8 cellular contexts compared by ENCODE assay signal in genomic region chr19:57682226-57682766, GRCh38. TPM values are rescaled to one million over a fixed set of nuclear protein-coding genes. Genes with fewer than 3 reads are reported as not detected.
DNase-seq lines count a peak whose midpoint lies in the region; ATAC-seq and TF ChIP-seq lines count a peak whose summit lies in the region.

No MANE protein-coding gene starts in this region.

- peaks cover 0 to 8% (median 0%) of the 10 kb centered on the region in 3 donors for H3K27me3 Mint-ChIP-seq in naive B cell

- ATAC-seq in naive B cell (ENCODE audit: low read depth in 2 of 2) (no peak), GM19351 (IDR thresholded peaks at IDR 0.05; ENCODE audit: unreplicated experiment) (no peak)

- H3K9ac ChIP-seq in mammary epithelial cell (ENCODE audit: insufficient read depth, low read length), result peak overlapping the region; percentile 51

- WGBS in mammary epithelial cell (ENCODE audit: low coverage, missing lambda C conversion rate), result 7% methylated on average over 12 of the region's 19 CpGs

- peaks cover 24 to 48% (median 36%) of the 10 kb centered on the region in 7 donors for H3K9me3 Mint-ChIP-seq in naive B cell

- in situ Hi-C loops in mammary epithelial cell (cut with MboI; ENCODE audit: low sequenced_read_pairs in 2 of 2), result no loop called here

- peak overlapping the region; percentile 78 for H3K4me2 ChIP-seq in mammary epithelial cell (ENCODE audit: insufficient read depth, low read depth, low read length)

- H3K36me3 ChIP-seq in BJ (ENCODE audit: control insufficient read depth, insufficient read depth, low read length) (peaks cover 12% of the 10 kb centered on the region), mammary epithelial cell (ENCODE audit: insufficient read depth, low read length) (peaks cover 18% of the 10 kb centered on the region)

- peak overlapping the region; percentile 88 for H2AFZ ChIP-seq in mammary epithelial cell (ENCODE audit: low read depth, low read length)

- H3K4me1 ChIP-seq in mammary epithelial cell (ENCODE audit: insufficient read depth, low read length), result peaks cover 9% of the 10 kb centered on the region

- CTCF ChIA-PET in BJ (lab: Yijun Ruan, JAX) (interaction anchor here (1.0 kb wide), 1 partner anchor 8 kb away, joined by 3 read pairs; no protein-coding TSS in a partner anchor), mammary epithelial cell (lab: Charles Lee; ENCODE audit: low non-redundant PET) (no interaction called here)

- peaks cover 40% of the 10 kb centered on the region for H3K9me3 ChIP-seq in mammary epithelial cell (replicated peaks; ENCODE audit: insufficient read depth, low read length)

- peaks cover 47 to 60% of the 10 kb centered on the region in 2 donors for H3K36me3 Mint-ChIP-seq in naive B cell

- peaks cover 32 to 49% (median 46%) of the 10 kb centered on the region in 3 donors for H3K4me1 Mint-ChIP-seq in naive B cell

- POLR2A ChIA-PET in BJ (lab: Charles Lee), result interaction anchor here (0.6 to 0.9 kb wide), 2 partner anchors 317 to 726 kb away, joined by 3 read pairs; partner anchors contain the start of gene ZNF584

- H3K4me3 Mint-ChIP-seq in naive B cell, result peak overlapping the region; percentile 92 to 100 (median 98)

- no peak for DNase-seq in BJ (ENCODE audit: low read depth)
- DNase-seq in HPDE6-E6E7 (ENCODE audit: extremely low spot score), result peak; percentile 23
- no peak for DNase-seq in mammary epithelial cell
- DNase-seq in naive B cell, result no peak
- no peak for DNase-seq in NAMALWA (ENCODE audit: low spot score)
- DNase-seq in NCI-H1417 (lab: John Stamatoyannopoulos, UW), result no peak
- no peak for DNase-seq in NCI-H524 treated with DMSO at 0.1 percent for 48 hours (lab: John Stamatoyannopoulos, UW)

- H3K27ac Mint-ChIP-seq in naive B cell, result peak overlapping the region; percentile 27 to 99 (median 95)

- peak overlapping the region; percentile 16 for H3K27ac ChIP-seq in mammary epithelial cell (ENCODE audit: insufficient read depth, low read depth, low read length)

- H4K20me1 ChIP-seq in mammary epithelial cell (ENCODE audit: insufficient read depth, low read length), result no peaks in the 10 kb centered on the region

- dilution Hi-C loops in mammary epithelial cell (cut with HindIII; ENCODE audit: low sequenced_read_pairs), result no loop called here

- BruUV-seq in mammary epithelial cell (replicated peaks; lab: Mats Ljungman, UMichigan), result TSS peak; percentile 40

- peak overlapping the region; percentile 98 for H3K4me3 ChIP-seq in BJ (ENCODE audit: low read depth, low read length)
- H3K4me3 ChIP-seq in mammary epithelial cell (replicated peaks in 1 of 3; ENCODE audit: insufficient read depth in 1 of 3, low read depth in 2 of 3, low read length in 3 of 3), result peak overlapping the region; percentile 65 to 81 (median 75)

- no peaks in the 10 kb centered on the region for H3K27me3 ChIP-seq in BJ (ENCODE audit: control insufficient read depth, insufficient read depth, low read length)
- H3K27me3 ChIP-seq in mammary epithelial cell (ENCODE audit: insufficient read depth, low read length), result no peaks in the 10 kb centered on the region

- TF ChIP-seq CTCF in BJ (IDR thresholded peaks at IDR 0.05; ENCODE audit: insufficient read depth, low read depth, low read length), result no peak
- no peak for TF ChIP-seq CTCF in mammary epithelial cell (conservative IDR thresholded peaks at IDR 0.05 in 1 of 2, IDR thresholded peaks at IDR 0.05 in 1 of 2; ENCODE audit: extremely low read depth in 1 of 2, insufficient read depth in 1 of 2, low read depth in 1 of 2, low read length in 2 of 2)

- peaks cover 55% of the 10 kb centered on the region for H3K79me2 ChIP-seq in mammary epithelial cell (ENCODE audit: insufficient read depth, low read length)

- intact Hi-C loops in mammary epithelial cell (cut with micrococcal nuclease), result loop anchor here (5.0 kb wide), 1 partner anchor 105 kb away; the partner anchor contains the start of gene ZNF416

RNA-seq across cellular contexts. Expression of gene ZNF551, which starts 0.5 kb away (rescaled TPM):
- polyA plus RNA-seq in BJ (2011; rRNA removed), result 2.8 and 3.3 TPM in 2 replicates
- 3.3 and 3.6 TPM in 2 replicates for polyA minus RNA-seq in BJ (2011; rRNA and poly(A)+ RNA removed)
- 1 to 10 TPM; 8.5 to 9.2 TPM for total RNA-seq in mammary epithelial cell
- polyA plus RNA-seq in mammary epithelial cell, result 7.9 TPM
- polyA minus RNA-seq in mammary epithelial cell, result 1.6 TPM
- polyA plus RNA-seq in naive B cell (ENCODE audit: low read depth in 6 of 6), result 10 to 100 TPM in 3 of 6 donors, 1 to 10 TPM in 2, under 1 TPM in 1; 0.91 to 14.1 (median 9.8) TPM

RNA-seq across cellular contexts. Expression of gene ZSCAN4, which starts 13.6 kb away (rescaled TPM):
- polyA plus RNA-seq in BJ (2011; rRNA removed), result not detected in 2 replicates
- not detected in 2 replicates for polyA minus RNA-seq in BJ (2011; rRNA and poly(A)+ RNA removed)
- total RNA-seq in mammary epithelial cell, result not detected
- 0.12 TPM for polyA plus RNA-seq in mammary epithelial cell
- not detected for polyA minus RNA-seq in mammary epithelial cell
- polyA plus RNA-seq in naive B cell (ENCODE audit: low read depth in 6 of 6), result not detected

RNA-seq across cellular contexts. Expression of gene ZNF154, which starts 26.7 kb away (rescaled TPM):
- polyA plus RNA-seq in BJ (2011; rRNA removed) (1.5 and 2.1 TPM in 2 replicates), mammary epithelial cell (0.70 TPM), naive B cell (ENCODE audit: low read depth in 6 of 6) (10 to 100 TPM in 2 of 6 donors, 1 to 10 TPM in 4; 4.3 to 12.9 (median 6.0) TPM)
- polyA minus RNA-seq in BJ (2011; rRNA and poly(A)+ RNA removed), result 1.4 and 1.9 TPM in 2 replicates
- 1 to 10 TPM in 1 of 2 donors, under 1 TPM in 1; 0.42 to 9.0 TPM for total RNA-seq in mammary epithelial cell
- not detected for polyA minus RNA-seq in mammary epithelial cell

RNA-seq across cellular contexts. Expression of gene ZNF671, which starts 45.1 kb away (rescaled TPM):
- polyA plus RNA-seq in BJ (2011; rRNA removed) (4.4 and 5.0 TPM in 2 replicates), mammary epithelial cell (2.7 TPM), naive B cell (ENCODE audit: low read depth in 6 of 6) (10 to 100 TPM; 25.2 to 41.6 (median 30.4) TPM)
- polyA minus RNA-seq in BJ (2011; rRNA and poly(A)+ RNA removed), result 4.5 and 8.0 TPM in 2 replicates
- 1 to 10 TPM; 3.3 to 6.7 TPM for total RNA-seq in mammary epithelial cell
- polyA minus RNA-seq in mammary epithelial cell, result 2.7 TPM

RNA-seq across cellular contexts. Expression of gene ZNF211, which starts 49.3 kb away (rescaled TPM):
- polyA plus RNA-seq in BJ (2011; rRNA removed), result 7.8 and 11.3 TPM in 2 replicates
- polyA minus RNA-seq in BJ (2011; rRNA and poly(A)+ RNA removed), result 3.7 and 3.9 TPM in 2 replicates
- 10 to 100 TPM; 11.4 to 13.5 TPM for total RNA-seq in mammary epithelial cell
- 6.4 TPM for polyA plus RNA-seq in mammary epithelial cell
- 8.9 TPM for polyA minus RNA-seq in mammary epithelial cell
- polyA plus RNA-seq in naive B cell (ENCODE audit: low read depth in 6 of 6), result 10 to 100 TPM in 5 of 6 donors, not detected in 1; 17.0 to 27.4 (median 20.9) TPM
